8 cellular contexts compared by ENCODE assay signal in the genomic region with DNA sequence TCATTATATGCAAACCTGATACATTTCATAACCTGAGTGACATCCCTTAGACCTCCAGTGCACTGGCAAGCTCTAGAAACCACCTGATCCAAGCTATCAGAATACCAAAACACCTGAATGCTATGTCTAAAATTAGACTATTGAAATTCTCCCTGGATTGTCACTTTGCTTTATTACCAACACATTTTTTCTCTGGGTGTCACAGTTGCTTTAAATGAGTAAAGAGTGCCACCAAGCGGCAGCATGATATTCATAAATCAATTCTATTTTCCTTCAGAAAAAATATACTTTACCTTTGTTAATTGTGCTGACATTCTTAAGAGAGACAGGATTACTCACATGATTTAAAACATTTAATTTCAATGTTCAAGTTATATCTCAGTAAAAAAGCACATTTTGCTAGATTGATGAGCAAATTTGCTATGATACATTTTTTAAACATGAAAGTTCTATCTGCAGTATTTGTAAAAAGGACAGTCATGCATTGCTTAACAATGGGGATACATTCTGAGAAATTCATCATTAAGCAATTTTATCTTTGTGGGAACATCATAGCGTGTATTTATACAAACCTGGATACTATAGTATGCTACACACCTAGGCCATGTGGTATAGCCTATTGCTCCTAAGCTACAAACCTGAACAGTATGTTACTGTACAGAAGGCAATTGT.
A peak's percentile ranks its signal among the peaks of the same experiment; 100 is the strongest.
DNase-seq lines count a peak whose midpoint lies in the region; ATAC-seq and TF ChIP-seq lines count a peak whose summit lies in the region.

No MANE protein-coding gene starts in this region.

- H3F3A ChIP-seq in neural progenitor cell (ENCODE audit: low read depth): no peaks in the 10 kb centered on the region

- H3K27ac Mint-ChIP-seq in CD8-positive, alpha-beta T cell: no peak overlapping the region
- no peak overlapping the region for H3K27ac Mint-ChIP-seq in neural progenitor cell

- POLR2A ChIA-PET in CD8-positive, alpha-beta T cell (lab: Charles Lee): no interaction called here

- no peaks in the 10 kb centered on the region for H3K36me3 Mint-ChIP-seq in CD8-positive, alpha-beta T cell
- H3K36me3 Mint-ChIP-seq in neural progenitor cell: no peaks in the 10 kb centered on the region

- H3K4me1 Mint-ChIP-seq in CD8-positive, alpha-beta T cell (ENCODE audit: low read depth): peaks cover 8% of the 10 kb centered on the region
- H3K4me1 Mint-ChIP-seq in neural progenitor cell: peaks cover 4% of the 10 kb centered on the region

- H3K27me3 Mint-ChIP-seq in CD8-positive, alpha-beta T cell (ENCODE audit: low read depth): no peaks in the 10 kb centered on the region
- no peaks in the 10 kb centered on the region for H3K27me3 Mint-ChIP-seq in neural progenitor cell (ENCODE audit: insufficient read depth, low read depth)

- H3K36me3 ChIP-seq in CD8-positive, alpha-beta T cell (ENCODE audit: insufficient read depth, low read length): no peaks in the 10 kb centered on the region
- H3K36me3 ChIP-seq in neural progenitor cell: no peaks in the 10 kb centered on the region

- no peak overlapping the region for H3K27ac ChIP-seq in CD8-positive, alpha-beta T cell (ENCODE audit: low read depth, low read length)
- H3K27ac ChIP-seq in VCaP: peak overlapping the region; percentile 74
- no peak overlapping the region for H3K27ac ChIP-seq in neural progenitor cell

- CTCF ChIA-PET in CD8-positive, alpha-beta T cell (lab: Charles Lee): interaction anchor here (0.5 to 1.0 kb wide), 5 partner anchors 12 to 1421 kb away, joined by 3 read pairs; no protein-coding TSS in a partner anchor

- ATAC-seq in CD8-positive, alpha-beta T cell: no peak
- ATAC-seq in GM19043 (IDR thresholded peaks at IDR 0.05; ENCODE audit: low read depth, unreplicated experiment): peak; percentile 26

- H3K4me3 ChIP-seq in CD8-positive, alpha-beta T cell (ENCODE audit: low read depth, low read length): no peak overlapping the region
- H3K4me3 ChIP-seq in epithelial cell of esophagus (ENCODE audit: low read length): no peak overlapping the region
- H3K4me3 ChIP-seq in neural progenitor cell: no peak overlapping the region

- no peaks in the 10 kb centered on the region for H3K9me3 ChIP-seq in CD8-positive, alpha-beta T cell (ENCODE audit: low read length)
- no peaks in the 10 kb centered on the region for H3K9me3 ChIP-seq in neural progenitor cell (ENCODE audit: low read depth)

- H2AFZ ChIP-seq in neural progenitor cell (replicated peaks): no peak overlapping the region

- peaks cover 4% of the 10 kb centered on the region for H3K4me1 ChIP-seq in CD8-positive, alpha-beta T cell (ENCODE audit: insufficient read depth, low read length)
- no peaks in the 10 kb centered on the region for H3K4me1 ChIP-seq in neural progenitor cell

- no peaks in the 10 kb centered on the region for H3K27me3 ChIP-seq in CD8-positive, alpha-beta T cell (ENCODE audit: insufficient read depth, low read length)
- no peaks in the 10 kb centered on the region for H3K27me3 ChIP-seq in neural progenitor cell

- H3K79me2 ChIP-seq in neural progenitor cell (ENCODE audit: low read depth): no peaks in the 10 kb centered on the region

- no peak overlapping the region for H3K4me2 ChIP-seq in neural progenitor cell

- H3K4me3 Mint-ChIP-seq in CD8-positive, alpha-beta T cell: no peak overlapping the region
- no peak overlapping the region for H3K4me3 Mint-ChIP-seq in neural progenitor cell

- H3K9me3 Mint-ChIP-seq in CD8-positive, alpha-beta T cell: no peaks in the 10 kb centered on the region
- no peaks in the 10 kb centered on the region for H3K9me3 Mint-ChIP-seq in neural progenitor cell

- H4K20me1 ChIP-seq in neural progenitor cell (ENCODE audit: low read depth): no peaks in the 10 kb centered on the region

- DNase-seq in CD8-positive, alpha-beta T cell: peak in 5 of 7 experiments; percentile 1 to 44 (median 16)
- DNase-seq in NCI-H1694 (lab: John Stamatoyannopoulos, UW): peak; percentile 66
- peak; percentile 62 for DNase-seq in epithelial cell of esophagus (ENCODE audit: low read depth)
- DNase-seq in neural progenitor cell (ENCODE audit: low spot score): peak; percentile 60
- no peak for DNase-seq in HK-2 (ENCODE audit: unreplicated experiment)
- DNase-seq in middle frontal gyrus (ENCODE audit: extremely low spot score, low spot score): no peak

- intact Hi-C loops in CD8-positive, alpha-beta T cell (cut with DNase I, micrococcal nuclease): loop anchor here (2.0 to 5.0 kb wide), 4 partner anchors 344 to 1152 kb away; a partner anchor contains a TSS

- TF ChIP-seq CTCF in CD8-positive, alpha-beta T cell (IDR thresholded peaks at IDR 0.05): peak; percentile 83
- TF ChIP-seq CTCF in VCaP (conservative IDR thresholded peaks at IDR 0.05): peak; percentile 68
- peak; percentile 54 for TF ChIP-seq CTCF in epithelial cell of esophagus (IDR thresholded peaks at IDR 0.05; ENCODE audit: insufficient read depth, low read depth, low read length, missing control alignments)
- TF ChIP-seq CTCF in neural progenitor cell (IDR thresholded peaks at IDR 0.05): peak; percentile 79

- H3K9ac ChIP-seq in neural progenitor cell: no peak overlapping the region

Comparison
In these comparisons a context has a peak if more than half of its experiments do, and no peak if none do; other contexts are left out.
1. DNase-seq: peak in CD8-positive, alpha-beta T cell (5 of 7), NCI-H1694 (single experiment), epithelial cell of esophagus (single experiment) and neural progenitor cell (single experiment); none in HK-2 (single experiment) and middle frontal gyrus (single experiment).
2. Peak in every context shown above with its lines, with median percentiles within 50 percentile points of each other: CTCF ChIP-seq.